Comparison of ENCODE assay signal across 28 cellular contexts in the genomic region with DNA sequence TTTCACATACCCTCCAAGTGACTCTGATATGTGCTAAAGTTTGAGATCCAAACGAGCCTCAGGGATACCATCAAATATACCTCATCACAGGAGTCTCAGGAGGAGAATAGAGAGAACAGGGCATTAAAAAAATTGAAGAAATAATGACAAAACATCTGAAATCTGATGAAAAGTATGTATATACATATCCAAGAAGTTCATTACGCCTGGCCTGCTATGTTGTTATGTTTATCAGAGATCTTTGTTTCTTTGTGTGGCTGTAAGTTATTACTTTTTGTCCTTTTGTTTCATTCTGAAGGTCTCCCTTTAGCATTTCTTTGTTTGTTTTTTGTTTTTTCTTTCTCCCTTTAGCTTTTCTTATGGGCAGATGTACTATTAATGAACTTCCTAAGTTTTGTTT. TPM values are rescaled to one million over a fixed set of nuclear protein-coding genes. Genes with fewer than 3 reads are reported as not detected.
"Had no signal": no experiment of that assay in that cellular context is flagged by ENCODE, and none has a peak within 500 bp of the region (broad histone marks: within the 10 kb centered on the region; RNA-seq: fewer than 3 reads in every experiment).

No MANE protein-coding gene starts in this region.

- H3K27me3 ChIP-seq: stomach, suprapubic skin, testis, thyroid gland, tibial artery, tibial nerve, transverse colon, upper lobe of left lung, upper lobe of right lung, uterus, vagina had no signal

- DNase-seq: stimulated activated CD4-positive, alpha-beta T cell treated with anti-CD3 and anti-CD28 coated beads, Interleukin-2, amount 100 ng/mL, for 48 hours; stimulated activated CD4-positive, alpha-beta T cell treated with anti-CD3 and anti-CD28 coated beads, Interleukin-4, amount 100 ng/mL, for 1 hour; stimulated activated CD4-positive, alpha-beta T cell treated with anti-CD3 and anti-CD28 coated beads, Interleukin-4, amount 100 ng/mL, for 24 hours; stimulated activated CD4-positive, alpha-beta T cell treated with anti-CD3 and anti-CD28 coated beads, Interleukin-4, amount 100 ng/mL, for 4 hours; stimulated activated CD8-positive, alpha-beta memory T cell treated with anti-CD3 and anti-CD28 coated beads, Interleukin-4, amount 100 ng/mL, for 48 hours; stimulated activated naive B cell treated with anti-CD40 and anti-IgM and Interleukin-4, amounts not matched to agents 10 μg/mL and 1 μg/mL and 100 μg/mL, for 72 hours; stimulated activated naive CD4-positive, alpha-beta T cell; stimulated activated naive CD4-positive, alpha-beta T cell treated with Interleukin-2 at 50 U/mL for 16 hours; stimulated activated naive CD8-positive, alpha-beta T cell treated with anti-CD3 and anti-CD28 coated beads, Interleukin-15, amount 100 ng/mL, for 72 hours; stimulated activated naive CD8-positive, alpha-beta T cell treated with anti-CD3 and anti-CD28 coated beads, Interleukin-15, Interleukin-2, amounts not matched to agents 100 U/mL and 50 U/mL, for 24 hours; stomach; substantia nigra; testis; thyroid gland; tibial artery; transverse colon; trophoblast cell; upper lobe of left lung; upper lobe of right lung; uterus had no signal

- H3K27ac ChIP-seq: stomach, suprapubic skin, testis, thoracic aorta, thyroid gland, tibial artery, tibial nerve, transverse colon, upper lobe of left lung, upper lobe of right lung, uterus, vagina had no signal

- H3K4me3 ChIP-seq: stomach, suprapubic skin, testis, thoracic aorta, thyroid gland, tibial artery, tibial nerve, transverse colon, upper lobe of left lung, upper lobe of right lung, uterus, vagina had no signal

- H3K36me3 ChIP-seq: stomach, suprapubic skin, thoracic aorta, thyroid gland, tibial artery, tibial nerve, transverse colon, upper lobe of left lung, upper lobe of right lung, uterus, vagina had no signal

- H3K9me3 ChIP-seq: stomach, suprapubic skin, testis, thoracic aorta, thyroid gland, tibial artery, tibial nerve, transverse colon, upper lobe of left lung, upper lobe of right lung, uterus, vagina had no signal

- H3K4me1 ChIP-seq: testis, thyroid gland, uterus had no signal

- FAIRE-seq: urothelium cell line had no signal

RNA-seq across cellular contexts. Expression of gene CCL19, which starts 2.5 kb away (rescaled TPM):
- total RNA-seq: temporal lobe, testis, tibial nerve, transverse colon had no signal

RNA-seq across cellular contexts. Expression of gene CCL21, which starts 16.4 kb away (rescaled TPM):
- total RNA-seq: temporal lobe had no signal

RNA-seq across cellular contexts. Expression of gene CCL27, which starts 31.1 kb away (rescaled TPM):
- total RNA-seq: subcutaneous adipose tissue, thoracic aorta, transverse colon, upper lobe of right lung, urinary bladder, uterus, vagina had no signal
